ENCODE assay signal across 22 cellular contexts in the genomic region with DNA sequence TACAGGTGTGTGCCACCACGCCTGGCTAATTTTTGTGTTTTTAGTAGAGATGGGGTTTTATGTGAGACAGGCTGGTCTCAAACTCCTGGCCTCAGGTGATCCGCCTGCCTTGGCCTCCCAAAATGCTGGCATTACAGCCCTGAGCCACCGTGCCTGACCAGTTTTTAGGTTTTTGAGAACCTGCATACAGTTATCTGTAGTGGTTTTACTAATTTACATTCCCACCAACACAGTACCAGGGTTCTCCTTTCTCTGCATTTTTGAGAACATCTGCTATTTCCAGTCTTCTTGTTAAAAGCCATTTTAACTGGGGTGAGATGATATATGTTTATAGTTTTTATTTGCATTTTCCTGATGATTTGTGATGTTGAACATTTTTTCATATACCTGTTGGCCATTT. TPM values are rescaled to one million over a fixed set of nuclear protein-coding genes. Genes with fewer than 3 reads are reported as not detected.
DNase-seq lines count a peak whose midpoint lies in the region; ATAC-seq, FAIRE-seq and TF ChIP-seq lines count a peak whose summit lies in the region.
"Had no signal": no experiment of that assay in that cellular context is flagged by ENCODE, and none has a peak within 500 bp of the region (broad histone marks: within the 10 kb centered on the region; RNA-seq: fewer than 3 reads in every experiment).

No MANE protein-coding gene starts in this region.

- no peak for TF ChIP-seq POLR2A in GM12891 (IDR thresholded peaks at IDR 0.05; ENCODE audit: low read depth, low read length)
- no peak for TF ChIP-seq POLR2A in upper lobe of left lung (IDR thresholded peaks at IDR 0.05)

- no peak overlapping the region for H3K27ac ChIP-seq in upper lobe of left lung
- H3K27ac ChIP-seq: A549, tibial artery, VCaP had no signal

- peaks cover 0 to 4% (median 0%) of the 10 kb centered on the region in 4 donors for H3K9me3 ChIP-seq in upper lobe of left lung
- H3K9me3 ChIP-seq: A549, tibial artery had no signal

- no peak overlapping the region for H3K4me3 ChIP-seq in upper lobe of left lung
- H3K4me3 ChIP-seq: A549, tibial artery had no signal

- peaks cover 0 to 14% (median 8%) of the 10 kb centered on the region in 4 donors for H3K4me1 ChIP-seq in upper lobe of left lung
- H3K4me1 ChIP-seq: A549 had no signal

- no peak for TF ChIP-seq EP300 in upper lobe of left lung (IDR thresholded peaks at IDR 0.05)

- no peak for FAIRE-seq in GM12891 (lab: Jason Lieb, UNC)
- FAIRE-seq: A549, astrocyte, colon had no signal

- H3K36me3 ChIP-seq in upper lobe of left lung, result peaks cover 0 to 4% (median 0%) of the 10 kb centered on the region in 4 donors
- H3K36me3 ChIP-seq: tibial artery had no signal

- DNase-seq in GM12891 (ENCODE audit: insufficient read length, low spot score), result no peak
- no peak for DNase-seq in HT-29 (ENCODE audit: low spot score)
- DNase-seq in amygdala (lab: John Stamatoyannopoulos, UW), result no peak
- DNase-seq in upper lobe of left lung, result no peak
- DNase-seq: activated CD8-positive, alpha-beta T cell treated with anti-CD3 and anti-CD28 coated beads, Interleukin-2, amount 10 ng/mL, durations not matched to agents 7 days and 5 days; activated effector memory CD4-positive, alpha-beta T cell treated with anti-CD3 and anti-CD28 coated beads, Interleukin-2, amount 50 U/mL, for 16 hours; CD4-positive, alpha-beta T cell; HFFc6; immature natural killer cell; mesenchymal stem cell; NCI-H510A; stimulated activated CD4-positive, alpha-beta T cell treated with anti-CD3 and anti-CD28 coated beads, Interleukin-1b, Interleukin-23, amount 100 ng/mL, for 48 hours; tibial artery had no signal

- WGBS in upper lobe of left lung, 2 donors, result 91 to 94% methylated on average over 2 to 3 of the region's 3 CpGs

- ATAC-seq in GM19467 (IDR thresholded peaks at IDR 0.05; ENCODE audit: unreplicated experiment) (peak; percentile 46), HG02763 (IDR thresholded peaks at IDR 0.05; ENCODE audit: unreplicated experiment) (peak; percentile 57), HG03565 (IDR thresholded peaks at IDR 0.05; ENCODE audit: unreplicated experiment) (peak; percentile 36), upper lobe of left lung (ENCODE audit: low FRiP score in 2 of 2) (no peak), GM21737 (IDR thresholded peaks at IDR 0.05; ENCODE audit: unreplicated experiment) (no peak)
- ATAC-seq: A549; activated CD8-positive, alpha-beta T cell treated with anti-CD3 and anti-CD28 coated beads, Interleukin-2, amount 10 ng/mL, durations not matched to agents 7 days and 5 days; Panc1 had no signal

- TF ChIP-seq CTCF in upper lobe of left lung (IDR thresholded peaks at IDR 0.05), result no peak

- H3K27me3 ChIP-seq in upper lobe of left lung, result no peaks in the 10 kb centered on the region
- H3K27me3 ChIP-seq: tibial artery had no signal

TF ChIP-seq in GM12891, 5 proteins besides CTCF, POLR2A, EP300 and RAD21:
- TF ChIP-seq TAF1 (IDR thresholded peaks at IDR 0.05; ENCODE audit: low read depth, low read length), result no peak
- 0 out of 2 replicates have a peak, but pooled peaks have one; percentile 1 for TF ChIP-seq SPI1 (IDR thresholded peaks at IDR 0.05; ENCODE audit: low read depth, low read length)

RNA-seq across cellular contexts. Expression of a gene that starts 12.8 kb away (rescaled TPM):
- 17.9 TPM for polyA plus RNA-seq in GM12891 (2012; ENCODE audit: low read depth, missing spikeins)
- total RNA-seq in HT-29 (2014; rRNA removed; shearing (Covaris generic)), result 7.9 and 13.1 TPM in 2 replicates
- 100 to 1,000 TPM in 1 of 6 donors, 10 to 100 TPM in 5; 37.7 to 102 (median 52.9) TPM for total RNA-seq in upper lobe of left lung

Comparison
In these comparisons a context has a peak if more than half of its experiments do, and no peak if none do; other contexts are left out.
1. ATAC-seq: peak in GM19467 (single experiment), HG02763 (single experiment) and HG03565 (single experiment); none in upper lobe of left lung (0 of 2) and GM21737 (single experiment).